5 cellular contexts compared by ENCODE assay signal in the genomic region with DNA sequence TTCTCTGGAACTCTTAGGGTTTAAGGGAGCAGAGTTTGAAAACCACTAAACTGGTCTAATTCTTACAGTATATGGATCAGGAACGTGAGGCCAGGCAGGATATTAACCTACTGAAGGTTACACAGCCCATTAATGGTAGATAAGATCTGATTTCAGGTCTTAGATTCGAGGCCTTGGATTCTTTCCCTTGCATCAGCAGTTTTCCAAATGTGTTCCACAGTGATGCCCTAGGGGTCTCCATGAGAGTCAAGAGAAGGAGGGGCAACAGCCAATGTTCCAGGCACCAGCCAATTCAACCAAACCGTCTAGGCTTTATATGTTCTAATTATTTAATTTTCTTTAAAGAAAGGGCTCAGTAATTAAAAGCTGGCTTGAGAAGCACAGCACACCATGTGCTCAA.
"Had no signal": no experiment of that assay in that cellular context is flagged by ENCODE, and none has a peak within 500 bp of the region (broad histone marks: within the 10 kb centered on the region; RNA-seq: fewer than 3 reads in every experiment).

No MANE protein-coding gene starts in this region.

- H3K9ac ChIP-seq: GM23248 had no signal

- H3K4me3 ChIP-seq: GM23248, HAP-1 had no signal

- H2AFZ ChIP-seq: GM23248 had no signal

- DNase-seq: GM23248, GOT3, H7 had no signal

- H3K36me3 ChIP-seq: HAP-1 had no signal

- H3K27ac ChIP-seq: GM23248 had no signal

- ATAC-seq: HCT116 had no signal

- H3K9me3 ChIP-seq: HAP-1 had no signal
